In genomic region chr2:51424418-51424817, GRCh38 we compare ENCODE assay signal across 1 cellular context.
A peak's percentile ranks its signal among the peaks of the same experiment; 100 is the strongest.
TF ChIP-seq lines count a peak whose summit lies in the region.

No MANE protein-coding gene starts in this region.

TF ChIP-seq in H1, 55 proteins besides CTCF, POLR2A, EP300 and RAD21:
- TF ChIP-seq CTBP2 (IDR thresholded peaks at IDR 0.05; ENCODE audit: borderline replicate concordance, insufficient read depth, insufficient read length, low read length) (no peak), YY1 (IDR thresholded peaks at IDR 0.05; ENCODE audit: low read depth, low read length) (0 out of 2 replicates have a peak, but pooled peaks have one; percentile 10), KDM4A (IDR thresholded peaks at IDR 0.05; ENCODE audit: low read depth, low read length, severe bottlenecking) (no peak)
